14 cellular contexts compared by ENCODE assay signal in genomic region chr15:62403164-62403809, GRCh38. TPM values are rescaled to one million over a fixed set of nuclear protein-coding genes. Genes with fewer than 3 reads are reported as not detected.
DNase-seq lines count a peak whose midpoint lies in the region; ATAC-seq, FAIRE-seq and TF ChIP-seq lines count a peak whose summit lies in the region.
"Had no signal": no experiment of that assay in that cellular context is flagged by ENCODE, and none has a peak within 500 bp of the region (broad histone marks: within the 10 kb centered on the region; RNA-seq: fewer than 3 reads in every experiment).

No MANE protein-coding gene starts in this region.

- H3K27me3 ChIP-seq in WERI-Rb-1 (ENCODE audit: insufficient read depth, low read depth, severe bottlenecking) (no peaks in the 10 kb centered on the region), foreskin keratinocyte (no peaks in the 10 kb centered on the region), small intestine (ENCODE audit: control insufficient read depth in 2 of 2, insufficient read depth in 2 of 2, low read length in 2 of 2) (no peaks in the 10 kb centered on the region)

- ATAC-seq in foreskin keratinocyte (peak; percentile 52), HG03196 (IDR thresholded peaks at IDR 0.05; ENCODE audit: unreplicated experiment) (no peak)

- TF ChIP-seq CTCF in WERI-Rb-1 (IDR thresholded peaks at IDR 0.05; ENCODE audit: low read depth, low read length) = no peak
- TF ChIP-seq CTCF in foreskin keratinocyte (conservative IDR thresholded peaks at IDR 0.05) = no peak
- no peak for TF ChIP-seq CTCF in D721Med (IDR thresholded peaks at IDR 0.05; ENCODE audit: insufficient read depth, missing control alignments)

- H3K36me3 ChIP-seq in WERI-Rb-1 (no peaks in the 10 kb centered on the region), small intestine (ENCODE audit: control insufficient read depth in 2 of 2, insufficient read depth in 2 of 2, low read length in 2 of 2) (no peaks in the 10 kb centered on the region)

- H3K4me3 ChIP-seq in WERI-Rb-1 (ENCODE audit: low read depth, low read length) (no peak overlapping the region), small intestine (ENCODE audit: low read depth in 1 of 2, low read length in 2 of 2) (no peak overlapping the region)

- H3K9me3 ChIP-seq in WERI-Rb-1 (ENCODE audit: severe bottlenecking) (peaks cover 3% of the 10 kb centered on the region), small intestine (ENCODE audit: control insufficient read depth, low read depth) (no peaks in the 10 kb centered on the region)

- WGBS in small intestine, 3 donors = 68 to 80% (median 78%) methylated on average over 8 of the region's 8 CpGs

- FAIRE-seq in small intestine (lab: Jason Lieb, UNC) = no peak
- no peak for FAIRE-seq in D721Med (lab: Jason Lieb, UNC)
- FAIRE-seq: A204.1, TTC549 had no signal

- H3K4me1 ChIP-seq in foreskin keratinocyte (peaks cover 8% of the 10 kb centered on the region), small intestine (ENCODE audit: control insufficient read depth in 2 of 2, insufficient read depth in 1 of 2, low read depth in 1 of 2, low read length in 1 of 2) (no peaks in the 10 kb centered on the region)

- H3K27ac ChIP-seq in WERI-Rb-1 = peak overlapping the region; percentile 4; the same call in 1 of the 2 replicates
- no peak overlapping the region for H3K27ac ChIP-seq in foreskin keratinocyte
- H3K27ac ChIP-seq in small intestine (ENCODE audit: low read depth in 1 of 2, low read length in 1 of 2) = peak overlapping the region in 1 of 2 donors; percentile 61

- DNase-seq in NCI-H2029 treated with DMSO at 0.1 percent for 48 hours (lab: John Stamatoyannopoulos, UW) (peak; percentile 30), NCI-H2029 (lab: John Stamatoyannopoulos, UW) (no peak), WERI-Rb-1 (no peak), foreskin keratinocyte (peak; percentile 43 to 80), small intestine (peak; percentile 29), 8988T (no peak), D721Med (ENCODE audit: insufficient read length, low spot score) (no peak)
- DNase-seq: activated T-cell treated with anti-CD3 and anti-CD28 coated beads, Interleukin-2, amount 50 U/mL, for 24 hours; NCI-H1105; nephron progenitor cell; stimulated activated naive CD4-positive, alpha-beta T cell treated with Interleukin-2 at 50 U/mL for 16 hours had no signal

RNA-seq across cellular contexts. Expression of gene TLN2, which starts 12.9 kb away (rescaled TPM):
- total RNA-seq in foreskin keratinocyte = 9.3 and 11.2 TPM in 2 replicates
- 2.9 and 4.4 TPM in 2 replicates for polyA plus RNA-seq in foreskin keratinocyte
- 1 to 10 TPM; 8.4 to 8.9 (median 8.6) TPM for polyA plus RNA-seq in small intestine

Comparison
In these comparisons a context has a peak if more than half of its experiments do, and no peak if none do; other contexts are left out.
1. DNase-seq: peak in NCI-H2029 treated with DMSO at 0.1 percent for 48 hours (single experiment), foreskin keratinocyte (2 of 2) and small intestine (single experiment); none in NCI-H2029 (single experiment), WERI-Rb-1 (single experiment), 8988T (single experiment) and D721Med (single experiment).